ENCODE assay signal across 8 cellular contexts in the genomic region with DNA sequence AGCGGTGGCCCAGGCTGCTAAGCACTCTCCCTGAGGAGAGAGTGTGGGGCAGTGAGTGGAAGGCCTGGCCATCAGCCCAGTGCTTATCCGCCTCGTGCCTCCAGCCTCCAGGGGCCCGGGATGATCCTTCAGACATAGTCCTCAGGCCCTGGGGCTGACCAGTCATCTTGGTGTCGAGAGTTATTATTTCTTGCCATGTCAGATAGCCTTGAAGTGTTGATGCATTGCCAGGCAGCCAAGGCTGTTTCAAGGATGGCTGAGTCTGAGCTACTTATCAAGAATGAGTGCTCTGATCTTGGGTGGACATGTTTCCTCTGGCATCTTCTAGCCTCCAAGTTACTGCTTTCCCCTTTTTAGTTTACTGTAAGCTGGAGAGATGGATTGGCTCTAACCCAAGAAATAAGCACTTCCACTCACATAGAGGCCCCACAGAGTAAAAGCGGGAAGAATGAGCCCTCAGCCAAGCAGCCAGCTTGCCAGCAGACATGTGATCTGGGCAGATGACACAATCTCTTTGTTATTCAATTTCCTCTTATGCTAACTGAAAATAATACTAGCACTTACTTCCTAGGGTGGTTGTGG.
DNase-seq lines count a peak whose midpoint lies in the region; ATAC-seq and TF ChIP-seq lines count a peak whose summit lies in the region.

No MANE protein-coding gene starts in this region.

- peak; percentile 11 for DNase-seq in COR-L47 (lab: John Stamatoyannopoulos, UW)
- peak; percentile 88 for DNase-seq in NCI-H2029 treated with DMSO at 0.1 percent for 48 hours (lab: John Stamatoyannopoulos, UW)
- peak; percentile 36 to 79 (median 56) for DNase-seq in body of pancreas
- peak; percentile 73 for DNase-seq in testis
- no peak for DNase-seq in effector memory CD4-positive, alpha-beta T cell

- H3K27me3 ChIP-seq in body of pancreas (no peaks in the 10 kb centered on the region), layer of hippocampus (ENCODE audit: control insufficient read depth, insufficient read depth, low read length) (no peaks in the 10 kb centered on the region), testis (no peaks in the 10 kb centered on the region)
- no peaks in the 10 kb centered on the region for H3K27me3 ChIP-seq in effector memory CD4-positive, alpha-beta T cell (replicated peaks; ENCODE audit: control insufficient read depth, insufficient read depth, low read length, poor library complexity, severe bottlenecking)

- TF ChIP-seq CTCF in body of pancreas (IDR thresholded peaks at IDR 0.05) (no peak), testis (IDR thresholded peaks at IDR 0.05) (no peak)

- no peaks in the 10 kb centered on the region for H3K36me3 ChIP-seq in body of pancreas (replicated peaks in 1 of 2; ENCODE audit: insufficient read depth in 1 of 2, low read depth in 2 of 2)
- H3K36me3 ChIP-seq in testis (ENCODE audit: low read depth, missing control alignments) = no peaks in the 10 kb centered on the region
- no peaks in the 10 kb centered on the region for H3K36me3 ChIP-seq in effector memory CD4-positive, alpha-beta T cell (ENCODE audit: control insufficient read depth, insufficient read depth, low read length)

- peak in 1 of 3 donors; percentile 28 for TF ChIP-seq POLR2A in body of pancreas (IDR thresholded peaks at IDR 0.05)
- no peak for TF ChIP-seq POLR2A in testis (IDR thresholded peaks at IDR 0.05)

- H3K4me1 ChIP-seq in body of pancreas (peaks cover 76% of the 10 kb centered on the region), testis (peaks cover 19% of the 10 kb centered on the region)
- peaks cover 3% of the 10 kb centered on the region for H3K4me1 ChIP-seq in effector memory CD4-positive, alpha-beta T cell (ENCODE audit: control insufficient read depth, insufficient read depth, low read length, poor library complexity, severe bottlenecking)

- ATAC-seq in body of pancreas (peak; percentile 25), HG03457 (IDR thresholded peaks at IDR 0.05; ENCODE audit: unreplicated experiment) (no peak), GM18517 (IDR thresholded peaks at IDR 0.05; ENCODE audit: unreplicated experiment) (no peak)

- H3K27ac ChIP-seq in body of pancreas = peak overlapping the region; percentile 27 to 87 (median 70)
- H3K27ac ChIP-seq in layer of hippocampus (ENCODE audit: low read depth, low read length) = peak overlapping the region; percentile 21
- peak overlapping the region; percentile 59 for H3K27ac ChIP-seq in testis
- no peak overlapping the region for H3K27ac ChIP-seq in effector memory CD4-positive, alpha-beta T cell (ENCODE audit: insufficient read depth, low read length, poor library complexity, severe bottlenecking)

- H3K9me3 ChIP-seq in body of pancreas (no peaks in the 10 kb centered on the region), testis (no peaks in the 10 kb centered on the region)
- H3K9me3 ChIP-seq in effector memory CD4-positive, alpha-beta T cell (ENCODE audit: control insufficient read depth, low read length) = no peaks in the 10 kb centered on the region

- no peak overlapping the region for H3K4me3 ChIP-seq in body of pancreas
- no peak overlapping the region for H3K4me3 ChIP-seq in testis
- no peak overlapping the region for H3K4me3 ChIP-seq in effector memory CD4-positive, alpha-beta T cell (ENCODE audit: insufficient read depth, low read depth, low read length, poor library complexity, severe bottlenecking)

- 53 to 65% methylated on average over 5 to 6 of the region's 6 CpGs for WGBS in body of pancreas, 2 donors
- 14 to 26% methylated on average over 1 to 6 of the region's 6 CpGs for WGBS in testis, 2 donors

- intact Hi-C loops in body of pancreas (cut with DNase I) = no loop called here
- intact Hi-C loops in testis (cut with DNase I; ENCODE audit: low total_unique reads) = no loop called here

Comparison
In these comparisons a context has a peak if more than half of its experiments do, and no peak if none do; other contexts are left out.
1. DNase-seq: peak in COR-L47 (single experiment), NCI-H2029 treated with DMSO at 0.1 percent for 48 hours (single experiment), body of pancreas (4 of 4) and testis (single experiment); none in effector memory CD4-positive, alpha-beta T cell (0 of 3).